In the genomic region with DNA sequence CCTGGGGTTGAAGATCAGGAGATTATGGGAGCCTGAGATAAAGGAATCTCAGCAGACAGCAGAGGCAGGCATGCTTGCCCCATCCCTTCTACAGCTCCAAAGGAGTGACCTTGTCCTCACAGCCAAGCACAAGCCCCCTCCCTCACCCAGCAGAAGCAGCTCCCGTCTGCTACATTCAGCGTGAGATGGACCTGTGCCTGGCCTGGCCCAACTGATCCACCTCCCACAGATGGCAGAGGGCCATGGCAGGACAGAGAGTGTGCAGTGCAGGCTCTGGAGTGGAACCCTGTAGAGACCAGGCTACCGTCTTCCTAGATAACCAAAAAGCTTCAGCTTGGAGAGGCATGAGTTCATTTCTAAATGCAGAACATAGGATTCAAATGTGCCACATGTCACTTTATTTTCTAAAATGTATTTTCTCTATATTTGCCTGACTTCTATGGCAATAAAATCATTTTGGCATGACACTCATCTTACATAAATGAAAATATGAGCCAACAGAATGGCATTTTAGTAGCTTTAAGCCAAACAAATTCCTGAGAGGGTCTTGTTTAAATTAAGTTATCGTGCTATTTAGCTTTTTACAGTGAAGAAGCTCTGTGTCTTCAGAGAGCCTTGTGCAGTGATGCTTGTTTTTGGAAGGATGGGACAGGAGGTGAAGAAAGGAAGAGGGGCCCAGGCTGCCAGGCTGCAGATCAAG, we compare ENCODE assay signal across 16 cellular contexts. TPM values are rescaled to one million over a fixed set of nuclear protein-coding genes. Genes with fewer than 3 reads are reported as not detected.
A peak's percentile ranks its signal among the peaks of the same experiment; 100 is the strongest.
DNase-seq lines count a peak whose midpoint lies in the region; ATAC-seq, FAIRE-seq and TF ChIP-seq lines count a peak whose summit lies in the region.
"Had no signal": no experiment of that assay in that cellular context is flagged by ENCODE, and none has a peak within 500 bp of the region (broad histone marks: within the 10 kb centered on the region; RNA-seq: fewer than 3 reads in every experiment).

No MANE protein-coding gene starts in this region.

- H4K20me1 ChIP-seq in fibroblast of lung (ENCODE audit: control insufficient read depth, extremely low read depth, insufficient read depth, low read length): no peaks in the 10 kb centered on the region
- H4K20me1 ChIP-seq: BLaER1 treated with 17β-estradiol and CSF1 and Interleukin-3, amounts not matched to agents 10 nM and 100 nM had no signal

- peaks cover 5% of the 10 kb centered on the region for H3K4me1 Mint-ChIP-seq in T-helper 17 cell
- peaks cover 6% of the 10 kb centered on the region for H3K4me1 Mint-ChIP-seq in stimulated activated memory B cell treated with anti-CD40 and anti-IgM and Interleukin-4, amounts not matched to agents 10 μg/mL and 1 μg/mL and 100 μg/mL, for 72 hours

- no peak overlapping the region for H3K27ac ChIP-seq in right atrium auricular region
- no peak overlapping the region for H3K27ac ChIP-seq in fibroblast of lung (ENCODE audit: insufficient read depth, low read length)
- H3K27ac ChIP-seq: BLaER1 treated with 17β-estradiol and CSF1 and Interleukin-3, amounts not matched to agents 10 nM and 100 nM; PC-9 had no signal

- no peak overlapping the region for H3K9ac ChIP-seq in fibroblast of lung (ENCODE audit: insufficient read depth, low read length)
- H3K9ac ChIP-seq: BLaER1 treated with 17β-estradiol and CSF1 and Interleukin-3, amounts not matched to agents 10 nM and 100 nM had no signal

- H3K36me3 ChIP-seq in right atrium auricular region (no peaks in the 10 kb centered on the region), fibroblast of lung (ENCODE audit: control insufficient read depth, insufficient read depth, low read length) (no peaks in the 10 kb centered on the region)
- H3K36me3 ChIP-seq: BLaER1 treated with 17β-estradiol and CSF1 and Interleukin-3, amounts not matched to agents 10 nM and 100 nM had no signal

- no peak overlapping the region for H2AFZ ChIP-seq in fibroblast of lung (ENCODE audit: low read length)
- H2AFZ ChIP-seq: PC-9 had no signal

- TF ChIP-seq CTCF in right atrium auricular region (IDR thresholded peaks at IDR 0.05): no peak
- TF ChIP-seq CTCF in fibroblast of lung (conservative IDR thresholded peaks at IDR 0.05 in 1 of 2, IDR thresholded peaks at IDR 0.05 in 1 of 2; ENCODE audit: low read depth in 1 of 2, low read length in 2 of 2): no peak

- H3K9me3 Mint-ChIP-seq in stimulated activated memory B cell treated with anti-CD40 and anti-IgM and Interleukin-4, amounts not matched to agents 10 μg/mL and 1 μg/mL and 100 μg/mL, for 72 hours: peaks cover 7% of the 10 kb centered on the region

- no peaks in the 10 kb centered on the region for H3K27me3 ChIP-seq in right atrium auricular region
- no peaks in the 10 kb centered on the region for H3K27me3 ChIP-seq in fibroblast of lung (ENCODE audit: control insufficient read depth, insufficient read depth, low read length)
- H3K27me3 ChIP-seq: BLaER1 treated with 17β-estradiol and CSF1 and Interleukin-3, amounts not matched to agents 10 nM and 100 nM had no signal

- H3K36me3 Mint-ChIP-seq in T-helper 17 cell (ENCODE audit: low read depth): peaks cover 9% of the 10 kb centered on the region
- peaks cover 16% of the 10 kb centered on the region for H3K36me3 Mint-ChIP-seq in stimulated activated memory B cell treated with anti-CD40 and anti-IgM and Interleukin-4, amounts not matched to agents 10 μg/mL and 1 μg/mL and 100 μg/mL, for 72 hours

- H3K9me3 ChIP-seq in right atrium auricular region (no peaks in the 10 kb centered on the region), T-helper 17 cell (ENCODE audit: control insufficient read depth, low read length, poor library complexity, severe bottlenecking) (no peaks in the 10 kb centered on the region), fibroblast of lung (ENCODE audit: control insufficient read depth, insufficient read depth, low read depth, low read length) (no peaks in the 10 kb centered on the region)

- no peaks in the 10 kb centered on the region for H3K79me2 ChIP-seq in fibroblast of lung (ENCODE audit: control insufficient read depth, insufficient read depth, low read length)

- peak overlapping the region; percentile 4 for H3K4me3 Mint-ChIP-seq in T-helper 17 cell
- H3K4me3 Mint-ChIP-seq in stimulated activated memory B cell treated with anti-CD40 and anti-IgM and Interleukin-4, amounts not matched to agents 10 μg/mL and 1 μg/mL and 100 μg/mL, for 72 hours: no peak overlapping the region

- H3K27ac Mint-ChIP-seq in T-helper 17 cell: no peak overlapping the region
- H3K27ac Mint-ChIP-seq in stimulated activated memory B cell treated with anti-CD40 and anti-IgM and Interleukin-4, amounts not matched to agents 10 μg/mL and 1 μg/mL and 100 μg/mL, for 72 hours: no peak overlapping the region

- DNase-seq in Right ventricle myocardium superior (peak; percentile 56), right atrium auricular region (ENCODE audit: low spot score) (no peak), T-helper 17 cell (no peak), fibroblast of lung (ENCODE audit: low read depth in 2 of 2) (peak; percentile 18 to 37), H54 (ENCODE audit: insufficient read length, low spot score) (no peak)
- DNase-seq: 8988T, H7, NCI-H1048, NCI-H1694, NCI-H446 treated with DMSO at 0.1 percent for 48 hours, NCI-H748 treated with DMSO at 0.1 percent for 48 hours, PC-9 had no signal

- H3K27me3 Mint-ChIP-seq in T-helper 17 cell: peaks cover 37% of the 10 kb centered on the region
- peaks cover 9% of the 10 kb centered on the region for H3K27me3 Mint-ChIP-seq in stimulated activated memory B cell treated with anti-CD40 and anti-IgM and Interleukin-4, amounts not matched to agents 10 μg/mL and 1 μg/mL and 100 μg/mL, for 72 hours

- H3K4me3 ChIP-seq in right atrium auricular region: no peak overlapping the region
- H3K4me3 ChIP-seq in fibroblast of lung (replicated peaks in 1 of 4; ENCODE audit: control extremely low read depth in 1 of 4, insufficient read depth in 1 of 4, low read depth in 3 of 4, low read length in 4 of 4): no peak overlapping the region
- H3K4me3 ChIP-seq: BLaER1 treated with 17β-estradiol and CSF1 and Interleukin-3, amounts not matched to agents 10 nM and 100 nM; PC-9 had no signal

- no peak for TF ChIP-seq POLR2A in H54 (IDR thresholded peaks at IDR 0.05; ENCODE audit: low read depth, low read length)

- peak; percentile 42 for ATAC-seq in Right ventricle myocardium superior (ENCODE audit: poor library complexity)
- no peak for ATAC-seq in T-helper 17 cell
- peak; percentile 42 for ATAC-seq in stimulated activated memory B cell treated with anti-CD40 and anti-IgM and Interleukin-4, amounts not matched to agents 10 μg/mL and 1 μg/mL and 100 μg/mL, for 72 hours
- ATAC-seq in HG03045 (IDR thresholded peaks at IDR 0.05; ENCODE audit: unreplicated experiment): no peak
- no peak for ATAC-seq in HG02884 (IDR thresholded peaks at IDR 0.05; ENCODE audit: unreplicated experiment)

- peaks cover 0 to 19% of the 10 kb centered on the region in 2 donors for H3K4me1 ChIP-seq in right atrium auricular region
- H3K4me1 ChIP-seq in fibroblast of lung (ENCODE audit: control insufficient read depth, extremely low read depth, insufficient read depth, low read length): peaks cover 2% of the 10 kb centered on the region

- FAIRE-seq in H54 (lab: Jason Lieb, UNC): no peak

- intact Hi-C loops in Right ventricle myocardium superior (cut with DNase I): loop anchor here (5.0 kb wide), 1 partner anchor 242 kb away; no protein-coding TSS in a partner anchor

- no peak overlapping the region for H3K4me2 ChIP-seq in fibroblast of lung (ENCODE audit: extremely low read depth, insufficient read depth, low read length)
- H3K4me2 ChIP-seq: BLaER1 treated with 17β-estradiol and CSF1 and Interleukin-3, amounts not matched to agents 10 nM and 100 nM; PC-9 had no signal

RNA-seq across cellular contexts. Expression of a gene that starts 43.7 kb away (rescaled TPM):
- total RNA-seq in Right ventricle myocardium superior (0.30 TPM), right atrium auricular region (1 to 10 TPM; 1.1 to 1.9 TPM), T-helper 17 cell (under 1 TPM in 1 of 2 donors, not detected in 1; 0.40 TPM), fibroblast of lung (9.8 and 19.5 TPM in 2 replicates)
- 7.6 and 15.1 TPM in 2 replicates for polyA plus RNA-seq in fibroblast of lung
- polyA plus RNA-seq in fibroblast of lung (2012): 5.7 and 10.8 TPM in 2 replicates
- 20.3 and 22.0 TPM in 2 replicates for polyA minus RNA-seq in fibroblast of lung (ENCODE audit: low replicate concordance)

Comparison
In these comparisons a context has a peak if more than half of its experiments do, and no peak if none do; other contexts are left out.
1. DNase-seq: peak in Right ventricle myocardium superior (single experiment) and fibroblast of lung (2 of 2); none in right atrium auricular region (single experiment), T-helper 17 cell (0 of 3) and H54 (single experiment).
2. ATAC-seq: peak in Right ventricle myocardium superior (single experiment) and stimulated activated memory B cell treated with anti-CD40 and anti-IgM and Interleukin-4, amounts not matched to agents 10 μg/mL and 1 μg/mL and 100 μg/mL, for 72 hours (single experiment); none in T-helper 17 cell (single experiment), HG03045 (single experiment) and HG02884 (single experiment).